ENCODE assay signal across 8 cellular contexts in genomic region chr21:43426404-43427241, GRCh38. TPM values are rescaled to one million over a fixed set of nuclear protein-coding genes. Genes with fewer than 3 reads are reported as not detected.
DNase-seq lines count a peak whose midpoint lies in the region; ATAC-seq, FAIRE-seq and TF ChIP-seq lines count a peak whose summit lies in the region.
"Not testable (repeated sequence)": the region's sequence is repeated elsewhere in the genome, so short reads cannot be mapped to it uniquely, and the experiment has no call there.

SIK1 (minus strand) TSS chr21:43427131; CDS start chr21:43426178, 953 bp downstream.

- not testable (repeated sequence) for H2AFZ ChIP-seq in K562 (ENCODE audit: low read depth, low read length)

- H3K4me3 Mint-ChIP-seq in natural killer cell: not testable (repeated sequence)

- CTCF ChIA-PET in K562 (lab: Yijun Ruan, JAX; ENCODE audit: low intra/inter-chr PET ratio): not testable (repeated sequence)

- not testable (repeated sequence) for H3K36me3 Mint-ChIP-seq in natural killer cell

- H3K9me1 ChIP-seq in K562 (ENCODE audit: control insufficient read depth, insufficient read depth, low read length): not testable (repeated sequence)

- not testable (repeated sequence) for TF ChIP-seq RAD21 in K562 (CRISPR knock-in tag; conservative IDR thresholded peaks at IDR 0.05 in 1 of 2, IDR thresholded peaks at IDR 0.05 in 1 of 2)

- FAIRE-seq in GM12892 (lab: Jason Lieb, UNC): peak; percentile 5
- not testable (repeated sequence) for FAIRE-seq in K562 (lab: Jason Lieb, UNC)

- H3K27me3 ChIP-seq in Peyer's patch; K562 (ENCODE audit: control insufficient read depth in 2 of 2, insufficient read depth in 2 of 2, low read length in 2 of 2); right cardiac atrium (ENCODE audit: control insufficient read depth, insufficient read depth); thymus (ENCODE audit: control insufficient read depth, insufficient read depth): not testable (repeated sequence)

- TF ChIP-seq EP300 in K562 (IDR thresholded peaks at IDR 0.05; ENCODE audit: low read length): not testable (repeated sequence)

- H3K4me2 ChIP-seq in K562 (ENCODE audit: insufficient read depth, low read length): not testable (repeated sequence)

- not testable (repeated sequence) for H3K9ac ChIP-seq in K562 (ENCODE audit: insufficient read depth in 1 of 2, low read depth in 2 of 2, low read length in 2 of 2)

- not testable (repeated sequence) for DNase-seq in GM12892 (ENCODE audit: insufficient read length); Peyer's patch; K562 (ENCODE audit: extremely low read depth in 1 of 4, low spot score in 3 of 4); right cardiac atrium; natural killer cell

- WGBS in K562 (ENCODE audit: insufficient coverage, low coverage, missing lambda C conversion rate): no CpG with 5 or more reads among the region's 120 CpGs
- WGBS in right cardiac atrium: 1% methylated on average over 14 of the region's 120 CpGs
- WGBS in thymus: no CpG with 5 or more reads among the region's 120 CpGs

- not testable (repeated sequence) for H3K79me2 ChIP-seq in K562 (ENCODE audit: control insufficient read depth, insufficient read depth, low read length)

- not testable (repeated sequence) for TF ChIP-seq POLR2A in GM12892 (IDR thresholded peaks at IDR 0.05; ENCODE audit: low read depth, low read length); Peyer's patch (IDR thresholded peaks at IDR 0.05); K562 (conservative IDR thresholded peaks at IDR 0.05)

- not testable (repeated sequence) for H3K36me3 ChIP-seq in Peyer's patch; K562 (ENCODE audit: control insufficient read depth, insufficient read depth, low read length); thymus (ENCODE audit: control insufficient read depth, insufficient read depth)

- TF ChIP-seq CTCF in Peyer's patch (IDR thresholded peaks at IDR 0.05); K562 (IDR thresholded peaks at IDR 0.05 in 2 of 3, conservative IDR thresholded peaks at IDR 0.05 in 1 of 3; ENCODE audit: insufficient read depth in 2 of 3, low read depth in 1 of 3, low read length in 3 of 3); natural killer cell (IDR thresholded peaks at IDR 0.05): not testable (repeated sequence)

- intact Hi-C loops in K562 (cut with micrococcal nuclease); right cardiac atrium (cut with DNase I); natural killer cell (cut with micrococcal nuclease): not testable (repeated sequence)

- ATAC-seq in GM21528 (IDR thresholded peaks at IDR 0.05; ENCODE audit: low FRiP score, unreplicated experiment) (peak; percentile 52), HG03039 (IDR thresholded peaks at IDR 0.05; ENCODE audit: unreplicated experiment) (peak; percentile 44), K562 (peak; percentile 12; the same call in 2 of the 3 replicates), right cardiac atrium (peak in 1 of 2 donors; percentile 32), natural killer cell (peak in 2 of 3 donors; percentile 2 to 3)

- not testable (repeated sequence) for H3K4me1 ChIP-seq in Peyer's patch; K562 (replicated peaks in 1 of 2; ENCODE audit: control insufficient read depth in 2 of 2, insufficient read depth in 2 of 2, low read length in 2 of 2); right cardiac atrium (ENCODE audit: control insufficient read depth, insufficient read depth, low read length); thymus (ENCODE audit: control insufficient read depth, insufficient read depth, low read length)

- not testable (repeated sequence) for H3K4me3 ChIP-seq in Peyer's patch; K562; thymus (ENCODE audit: low read length)
- peak within 1 kb of the TSS; percentile 40 for H3K4me3 ChIP-seq in right cardiac atrium (ENCODE audit: low read length)

- POLR2A ChIA-PET in K562 (lab: Yijun Ruan, JAX): not testable (repeated sequence)

- H4K20me1 ChIP-seq in K562 (replicated peaks; ENCODE audit: control insufficient read depth, insufficient read depth, low read length): not testable (repeated sequence)

- H3K9me3 ChIP-seq in Peyer's patch; K562 (replicated peaks; ENCODE audit: control insufficient read depth, insufficient read depth, low read depth, low read length); right cardiac atrium (ENCODE audit: control insufficient read depth, low read length); thymus (ENCODE audit: control insufficient read depth): not testable (repeated sequence)

- H3K27me3 Mint-ChIP-seq in natural killer cell (ENCODE audit: low read depth in 2 of 2): not testable (repeated sequence)

- not testable (repeated sequence) for H3K27ac ChIP-seq in Peyer's patch; K562 (ENCODE audit: extremely low read depth, low read depth, low read length); right cardiac atrium (ENCODE audit: low read length); thymus (ENCODE audit: low read depth)

- in situ Hi-C loops in K562 (cut with MboI): not testable (repeated sequence)

- not testable (repeated sequence) for H3K9me3 Mint-ChIP-seq in natural killer cell

- H3K4me1 Mint-ChIP-seq in natural killer cell: not testable (repeated sequence)

- not testable (repeated sequence) for BruUV-seq in K562 (replicated peaks; lab: Mats Ljungman, UMichigan)

- not testable (repeated sequence) for H3K27ac Mint-ChIP-seq in natural killer cell

RNA-seq across cellular contexts. Expression of gene SIK1, which starts in this region (rescaled TPM):
- 5.8 TPM for polyA plus RNA-seq in GM12892 (2012; ENCODE audit: missing spikeins)
- total RNA-seq in Peyer's patch (10 to 100 TPM in 3 of 4 donors, not detected in 1; 11.0 to 28.1 (median 17.3) TPM), K562 (2014; rRNA removed) (0.33 and 0.45 TPM in 2 replicates), K562 (2014; rRNA removed; fragmentation: Illumina TruSeq; extraction: Trizol) (0.80 and 1.8 TPM in 2 replicates), K562 (2015; rRNA removed; fragmentation: Illumina TruSeq; extraction: Trizol) (0.98 TPM in 1 of 2 replicates, not detected in the other), K562 (2021) (4.3 TPM in 2 replicates), right cardiac atrium (10 to 100 TPM; 13.0 to 63.9 (median 19.4) TPM), natural killer cell (100 to 1,000 TPM; 201 to 382 (median 203) TPM)
- total RNA-seq in K562 (2011; cell fraction: chromatin; rRNA removed; ENCODE audit: low replicate concordance): 13.8 and 14.0 TPM in 2 replicates
- 5.0 and 7.2 TPM in 2 replicates for total RNA-seq in K562 (2011; cell fraction: nucleolus; rRNA removed)
- total RNA-seq in K562 (2011; cell fraction: nucleoplasm; rRNA removed): 3.4 and 5.4 TPM in 2 replicates
- polyA plus RNA-seq in K562 (2011; rRNA removed) (1.3 and 2.7 TPM in 2 replicates), K562 (2014; fragmentation: Illumina TruSeq; extraction: Trizol) (1.5 and 1.8 TPM in 2 replicates), K562 (2014; fragmentation: Nextera tagmentation; extraction: Ambion mirVana) (not detected), K562 (2014; rRNA removed) (0.66 and 1.8 TPM in 2 replicates), right cardiac atrium (7.7 TPM), thymus (16.9 TPM)
- polyA plus RNA-seq in K562 (2011; cell fraction: cytosol; rRNA removed): 0.04 and 0.25 TPM in 2 replicates
- 2.4 and 2.5 TPM in 2 replicates for polyA plus RNA-seq in K562 (2011; cell fraction: nucleus; rRNA removed)
- polyA plus RNA-seq in K562 (2012): 0.03 and 0.97 TPM in 2 replicates
- 2.2 TPM in 1 of 2 replicates, not detected in the other for polyA minus RNA-seq in K562 (2011; rRNA and poly(A)+ RNA removed)
- 1.3 and 11.5 TPM in 2 replicates for polyA minus RNA-seq in K562 (2011; cell fraction: cytosol; rRNA and poly(A)+ RNA removed)
- polyA minus RNA-seq in K562 (2011; cell fraction: nucleus; rRNA and poly(A)+ RNA removed): 2.2 and 3.3 TPM in 2 replicates
